ENCODE assay signal across 27 cellular contexts in the genomic region with DNA sequence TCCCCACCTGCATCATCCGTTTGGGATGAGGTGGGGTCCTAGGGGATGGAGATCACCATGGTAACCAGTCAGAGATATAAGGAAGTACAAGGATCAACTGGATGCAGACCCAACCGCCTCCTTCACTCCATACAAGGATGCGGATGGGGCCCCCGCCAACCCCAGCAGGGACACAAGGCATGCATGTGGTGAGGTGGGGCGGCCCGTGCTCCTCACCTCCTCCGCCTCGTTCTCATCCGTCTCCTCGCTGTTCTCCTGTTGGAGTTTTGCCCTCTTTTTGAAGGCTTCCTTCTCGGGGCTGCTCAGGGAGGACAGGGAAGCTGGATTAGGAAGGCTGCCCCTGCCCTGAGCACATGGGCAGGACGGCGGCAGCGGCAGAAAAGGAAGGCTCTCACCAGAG. TPM values are rescaled to one million over a fixed set of nuclear protein-coding genes. Genes with fewer than 3 reads are reported as not detected.
DNase-seq lines count a peak whose midpoint lies in the region; ATAC-seq, FAIRE-seq and TF ChIP-seq lines count a peak whose summit lies in the region.
"Had no signal": no experiment of that assay in that cellular context is flagged by ENCODE, and none has a peak within 500 bp of the region (broad histone marks: within the 10 kb centered on the region; RNA-seq: fewer than 3 reads in every experiment).

No MANE protein-coding gene starts in this region.

- H3K27me3 Mint-ChIP-seq in activated T-cell treated with anti-CD3 and anti-CD28 coated beads, Interleukin-2, amount 50 U/mL, for 24 hours, result no peaks in the 10 kb centered on the region
- no peaks in the 10 kb centered on the region for H3K27me3 Mint-ChIP-seq in T-helper 17 cell
- H3K27me3 Mint-ChIP-seq: CD4-positive, alpha-beta T cell; CD8-positive, alpha-beta memory T cell had no signal

- no peak for ATAC-seq in T-helper 17 cell
- no peak for ATAC-seq in K562
- no peak for ATAC-seq in GM19395 (IDR thresholded peaks at IDR 0.05; ENCODE audit: unreplicated experiment)
- ATAC-seq: A549, GM12878 had no signal

- no peak for DNase-seq in activated T-cell treated with anti-CD3 and anti-CD28 coated beads, Interleukin-2, amount 50 U/mL, for 24 hours
- DNase-seq in activated T-cell treated with anti-CD3 and anti-CD28 coated beads, Interleukin-2, amount 50 U/mL, for 1 hour, result no peak
- DNase-seq in T-helper 17 cell (no peak), K562 (ENCODE audit: extremely low read depth in 1 of 4, low spot score in 3 of 4) (no peak), neuronal stem cell (ENCODE audit: low spot score) (no peak), GM12891 (ENCODE audit: insufficient read length, low spot score) (no peak), UCSD-AML1 (lab: John Stamatoyannopoulos, UW; ENCODE audit: unreplicated experiment) (no peak)
- DNase-seq: 8988T; ACHN; AML-193; BE2C; CD4-positive, alpha-beta T cell; CD8-positive, alpha-beta memory T cell; DMS 273 treated with DMSO at 0.1 percent for 48 hours; DMS79; EL; GDM1; GOT3; HFFc6 had no signal

- H3K9me3 Mint-ChIP-seq in activated T-cell treated with anti-CD3 and anti-CD28 coated beads, Interleukin-2, amount 50 U/mL, for 24 hours, result no peaks in the 10 kb centered on the region
- H3K9me3 Mint-ChIP-seq: CD14-positive monocyte; CD4-positive, alpha-beta T cell; CD8-positive, alpha-beta memory T cell; HFFc6 had no signal

- no peaks in the 10 kb centered on the region for H3K79me2 ChIP-seq in K562 (ENCODE audit: control insufficient read depth, insufficient read depth, low read length)

- intact Hi-C loops in K562 (cut with micrococcal nuclease), result no loop called here

- H3K79me1 ChIP-seq in neuronal stem cell (ENCODE audit: low read depth, low read length), result peaks cover 2% of the 10 kb centered on the region

- no peak for TF ChIP-seq POLR2A in K562 (conservative IDR thresholded peaks at IDR 0.05)
- TF ChIP-seq POLR2A in GM12891 (IDR thresholded peaks at IDR 0.05; ENCODE audit: low read depth, low read length), result no peak

- H3K36me3 ChIP-seq in K562 (ENCODE audit: control insufficient read depth, insufficient read depth, low read length) (no peaks in the 10 kb centered on the region; the same call in 2 of the 3 replicates), neuronal stem cell (replicated peaks in 1 of 2; ENCODE audit: control insufficient read depth in 2 of 2, insufficient read depth in 2 of 2, low read length in 2 of 2) (peaks cover 8 to 77% of the 10 kb centered on the region in 2 donors)
- H3K36me3 ChIP-seq: BE2C, HAP-1 had no signal

- H3K27me3 ChIP-seq in K562 (ENCODE audit: control insufficient read depth in 2 of 2, insufficient read depth in 2 of 2, low read length in 2 of 2) (no peaks in the 10 kb centered on the region), neuronal stem cell (ENCODE audit: control insufficient read depth in 3 of 3, insufficient read depth in 3 of 3, low read depth in 1 of 3, low read length in 3 of 3) (no peaks in the 10 kb centered on the region)
- H3K27me3 ChIP-seq: BLaER1 treated with 17β-estradiol and CSF1 and Interleukin-3, amounts not matched to agents 10 nM and 100 nM had no signal

- FAIRE-seq in K562 (lab: Jason Lieb, UNC), result no peak
- no peak for FAIRE-seq in GM12891 (lab: Jason Lieb, UNC)
- FAIRE-seq: A549, D721Med, GM12878, H54 had no signal

- no peak overlapping the region for H3K4ac ChIP-seq in neuronal stem cell (ENCODE audit: low read length)

- CTCF ChIA-PET in K562 (lab: Yijun Ruan, JAX; ENCODE audit: low intra/inter-chr PET ratio), result no interaction called here

- peaks cover 17% of the 10 kb centered on the region for H3K4me1 Mint-ChIP-seq in activated T-cell treated with anti-CD3 and anti-CD28 coated beads, Interleukin-2, amount 50 U/mL, for 24 hours (ENCODE audit: low read depth)
- H3K4me1 Mint-ChIP-seq in T-helper 17 cell, result peaks cover 13% of the 10 kb centered on the region
- H3K4me1 Mint-ChIP-seq: CD14-positive monocyte had no signal

- H3K9me3 ChIP-seq in T-helper 17 cell (ENCODE audit: control insufficient read depth, low read length, poor library complexity, severe bottlenecking) (no peaks in the 10 kb centered on the region), K562 (replicated peaks; ENCODE audit: control insufficient read depth, insufficient read depth, low read depth, low read length) (no peaks in the 10 kb centered on the region), neuronal stem cell (replicated peaks in 1 of 2; ENCODE audit: control insufficient read depth in 2 of 2, insufficient read depth in 1 of 2, low read depth in 1 of 2, low read length in 2 of 2) (no peaks in the 10 kb centered on the region)
- H3K9me3 ChIP-seq: A549; BE2C; BLaER1 treated with 17β-estradiol and CSF1 and Interleukin-3, amounts not matched to agents 10 nM and 100 nM; HAP-1 had no signal

- TF ChIP-seq EP300 in K562 (IDR thresholded peaks at IDR 0.05; ENCODE audit: low read length), result no peak

- H2BK15ac ChIP-seq in neuronal stem cell (ENCODE audit: low read length), result no peak overlapping the region

- peak overlapping the region; percentile 56 for H3K27ac Mint-ChIP-seq in activated T-cell treated with anti-CD3 and anti-CD28 coated beads, Interleukin-2, amount 50 U/mL, for 24 hours
- H3K27ac Mint-ChIP-seq in T-helper 17 cell, result peak overlapping the region; percentile 84
- H3K27ac Mint-ChIP-seq: CD4-positive, alpha-beta T cell; HFFc6 had no signal

- no peak overlapping the region for H2BK5ac ChIP-seq in neuronal stem cell (ENCODE audit: low read length)

- H3K4me1 ChIP-seq in K562 (replicated peaks in 1 of 2; ENCODE audit: control insufficient read depth in 2 of 2, insufficient read depth in 2 of 2, low read length in 2 of 2) (peaks cover 0 to 7% of the 10 kb centered on the region in 2 experiments; a peak in 2 of 5 replicates), neuronal stem cell (ENCODE audit: control insufficient read depth in 2 of 2, insufficient read depth in 1 of 2, low read depth in 1 of 2, low read length in 2 of 2) (no peaks in the 10 kb centered on the region)
- H3K4me1 ChIP-seq: A549, BE2C, HAP-1 had no signal

- H3K27ac ChIP-seq in K562 (ENCODE audit: extremely low read depth, low read depth, low read length), result no peak overlapping the region
- H3K27ac ChIP-seq in neuronal stem cell (replicated peaks; ENCODE audit: low read length), result no peak overlapping the region
- H3K27ac ChIP-seq: A549; BLaER1 treated with 17β-estradiol and CSF1 and Interleukin-3, amounts not matched to agents 10 nM and 100 nM had no signal

- H3K4me2 ChIP-seq in K562 (ENCODE audit: insufficient read depth, low read length) (no peak overlapping the region), neuronal stem cell (ENCODE audit: insufficient read depth, low read length, poor library complexity, severe bottlenecking) (no peak overlapping the region)
- H3K4me2 ChIP-seq: A549; BLaER1 treated with 17β-estradiol and CSF1 and Interleukin-3, amounts not matched to agents 10 nM and 100 nM had no signal

- TF ChIP-seq CTCF in K562 (IDR thresholded peaks at IDR 0.05 in 2 of 3, conservative IDR thresholded peaks at IDR 0.05 in 1 of 3; ENCODE audit: insufficient read depth in 2 of 3, low read depth in 1 of 3, low read length in 3 of 3), result no peak

- H4K8ac ChIP-seq in neuronal stem cell (ENCODE audit: low read depth, low read length), result peak overlapping the region; percentile 30

- no peak for TF ChIP-seq RAD21 in K562 (CRISPR knock-in tag; conservative IDR thresholded peaks at IDR 0.05 in 1 of 2, IDR thresholded peaks at IDR 0.05 in 1 of 2)

- peak overlapping the region; percentile 5 for H3K14ac ChIP-seq in neuronal stem cell (ENCODE audit: low read length)

- 66% methylated on average over 14 of the region's 14 CpGs for WGBS in K562 (ENCODE audit: insufficient coverage, low coverage, missing lambda C conversion rate)
- no CpG with 5 or more reads among the region's 14 CpGs for WGBS in neuronal stem cell (ENCODE audit: extremely low coverage in 2 of 2, insufficient read length in 2 of 2, insufficient replicate concordance in 1 of 2), 2 donors

- POLR2A ChIA-PET in K562 (lab: Yijun Ruan, JAX), result no interaction called here

- H2AFZ ChIP-seq in K562 (ENCODE audit: low read depth, low read length) (no peak overlapping the region), neuronal stem cell (ENCODE audit: low read length) (no peak overlapping the region)

- H3K4me3 Mint-ChIP-seq in activated T-cell treated with anti-CD3 and anti-CD28 coated beads, Interleukin-2, amount 50 U/mL, for 24 hours, result no peak overlapping the region
- H3K4me3 Mint-ChIP-seq in T-helper 17 cell, result no peak overlapping the region
- H3K4me3 Mint-ChIP-seq: CD14-positive monocyte; CD4-positive, alpha-beta T cell; CD8-positive, alpha-beta memory T cell; HFFc6 had no signal

- H3K23ac ChIP-seq in neuronal stem cell (ENCODE audit: low read depth, low read length, poor library complexity), result peak overlapping the region; percentile 52

- no peak overlapping the region for H4K91ac ChIP-seq in neuronal stem cell (ENCODE audit: low read depth, low read length, poor library complexity)

- no peak overlapping the region for H2BK12ac ChIP-seq in neuronal stem cell (ENCODE audit: low read length)

- no peak overlapping the region for H2BK120ac ChIP-seq in neuronal stem cell (ENCODE audit: low read depth, low read length)

- H2AK5ac ChIP-seq in neuronal stem cell (ENCODE audit: low read depth, low read length), result no peak overlapping the region

- H3K9me1 ChIP-seq in K562 (ENCODE audit: control insufficient read depth, insufficient read depth, low read length), result peaks cover 5% of the 10 kb centered on the region

- H3K36me3 Mint-ChIP-seq in activated T-cell treated with anti-CD3 and anti-CD28 coated beads, Interleukin-2, amount 50 U/mL, for 24 hours (ENCODE audit: low read depth), result peaks cover 26% of the 10 kb centered on the region
- peaks cover 21% of the 10 kb centered on the region for H3K36me3 Mint-ChIP-seq in T-helper 17 cell (ENCODE audit: low read depth)

- no TSS peak for BruUV-seq in K562 (replicated peaks; lab: Mats Ljungman, UMichigan)

- 0 out of 2 replicates have a peak, but pooled peaks cover 5% of the 10 kb centered on the region for H4K20me1 ChIP-seq in K562 (replicated peaks; ENCODE audit: control insufficient read depth, insufficient read depth, low read length)

- no peak overlapping the region for H3K18ac ChIP-seq in neuronal stem cell (ENCODE audit: low read length)

- in situ Hi-C loops in K562 (cut with MboI), result no loop called here

- no peak overlapping the region for H3K4me3 ChIP-seq in K562
- no peak overlapping the region for H3K4me3 ChIP-seq in neuronal stem cell (ENCODE audit: low read length in 2 of 2)
- H3K4me3 ChIP-seq: A549; BLaER1 treated with 17β-estradiol and CSF1 and Interleukin-3, amounts not matched to agents 10 nM and 100 nM; GM12878; HAP-1 had no signal

- H3K9ac ChIP-seq in K562 (ENCODE audit: insufficient read depth in 1 of 2, low read depth in 2 of 2, low read length in 2 of 2) (no peak overlapping the region; a peak in 1 of 4 replicates), neuronal stem cell (ENCODE audit: low read depth, low read length, poor library complexity) (no peak overlapping the region)
- H3K9ac ChIP-seq: BLaER1 treated with 17β-estradiol and CSF1 and Interleukin-3, amounts not matched to agents 10 nM and 100 nM had no signal

RNA-seq across cellular contexts. Expression of a gene that starts 23.8 kb away (rescaled TPM):
- total RNA-seq in T-helper 17 cell (10 to 100 TPM; 78.4 to 87.7 TPM), K562 (2014; rRNA removed) (5.9 and 8.4 TPM in 2 replicates), K562 (2014; rRNA removed; fragmentation: Illumina TruSeq; extraction: Trizol) (2.8 and 3.3 TPM in 2 replicates), K562 (2015; rRNA removed; fragmentation: Illumina TruSeq; extraction: Trizol) (3.1 and 3.3 TPM in 2 replicates), K562 (2021) (11.5 and 13.4 TPM in 2 replicates)
- 31.5 and 80.0 TPM in 2 replicates for total RNA-seq in K562 (2011; cell fraction: chromatin; rRNA removed; ENCODE audit: low replicate concordance)
- 28.8 and 39.0 TPM in 2 replicates for total RNA-seq in K562 (2011; cell fraction: nucleolus; rRNA removed)
- 28.9 and 35.9 TPM in 2 replicates for total RNA-seq in K562 (2011; cell fraction: nucleoplasm; rRNA removed)
- polyA plus RNA-seq in K562 (2011; rRNA removed) (7.8 and 15.2 TPM in 2 replicates), K562 (2014; fragmentation: Illumina TruSeq; extraction: Trizol) (7.3 and 9.6 TPM in 2 replicates), K562 (2014; fragmentation: Nextera tagmentation; extraction: Ambion mirVana) (under 1 TPM; 0.46 to 0.48 TPM), K562 (2014; rRNA removed) (6.3 and 7.5 TPM in 2 replicates)
- 12.7 and 14.0 TPM in 2 replicates for polyA plus RNA-seq in K562 (2011; cell fraction: cytosol; rRNA removed)
- 44.2 and 45.1 TPM in 2 replicates for polyA plus RNA-seq in K562 (2011; cell fraction: nucleus; rRNA removed)
- 7.8 and 10.5 TPM in 2 replicates for polyA plus RNA-seq in K562 (2012)
- polyA minus RNA-seq in K562 (2011; rRNA and poly(A)+ RNA removed), result 13.9 and 15.1 TPM in 2 replicates
- polyA minus RNA-seq in K562 (2011; cell fraction: cytosol; rRNA and poly(A)+ RNA removed), result 11.5 and 22.6 TPM in 2 replicates
- polyA minus RNA-seq in K562 (2011; cell fraction: nucleus; rRNA and poly(A)+ RNA removed), result 22.5 and 38.5 TPM in 2 replicates
- 8.0 TPM for polyA plus RNA-seq in neuronal stem cell (2013, experiment 1 of 2)
- 8.0 TPM for polyA plus RNA-seq in neuronal stem cell (2013, experiment 2 of 2)
- polyA plus RNA-seq in GM12891 (2012; ENCODE audit: low read depth, missing spikeins), result 4.8 TPM
- total RNA-seq: HFFc6 had no signal
